12 cellular contexts compared by ENCODE assay signal in the genomic region with DNA sequence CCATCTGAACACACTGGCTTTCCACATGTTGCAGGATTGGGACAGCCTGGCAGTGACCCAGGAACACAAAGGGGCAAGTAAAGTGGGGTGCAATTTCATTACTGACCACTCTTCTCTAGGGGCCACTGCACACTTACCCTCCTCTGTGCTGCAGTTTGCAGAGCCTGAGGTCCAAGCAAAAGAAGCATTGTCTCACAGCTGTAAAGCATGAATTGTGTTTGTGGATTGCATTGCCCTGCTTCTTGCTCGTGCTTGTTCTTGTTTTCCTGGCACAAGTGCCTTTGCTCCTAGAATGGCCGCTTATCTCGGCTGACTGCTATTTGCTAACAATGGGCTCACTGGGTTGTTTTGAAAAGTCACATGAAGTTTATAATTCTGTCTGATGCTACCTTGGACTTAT.
A peak's percentile ranks its signal among the peaks of the same experiment; 100 is the strongest.
DNase-seq lines count a peak whose midpoint lies in the region; ATAC-seq, FAIRE-seq and TF ChIP-seq lines count a peak whose summit lies in the region.
"Had no signal": no experiment of that assay in that cellular context is flagged by ENCODE, and none has a peak within 500 bp of the region (broad histone marks: within the 10 kb centered on the region; RNA-seq: fewer than 3 reads in every experiment).

No MANE protein-coding gene starts in this region.

- H3K9me3 ChIP-seq in Panc1 (ENCODE audit: control insufficient read depth, insufficient read depth, low read depth, low read length) (no peaks in the 10 kb centered on the region), duodenal mucosa (ENCODE audit: control insufficient read depth in 1 of 2, low read length in 2 of 2) (no peaks in the 10 kb centered on the region), kidney (ENCODE audit: control insufficient read depth in 1 of 2, low read length in 2 of 2) (no peaks in the 10 kb centered on the region), gastrocnemius medialis (no peaks in the 10 kb centered on the region)

- in situ Hi-C loops in Panc1 (cut with HindIII; ENCODE audit: low pct_unique_long_range_greater_than_20kb, low sequenced_read_pairs) (no loop called here), gastrocnemius medialis (cut with MboI; ENCODE audit: low sequenced_read_pairs in 4 of 4) (no loop called here)

- CTCF ChIA-PET in Panc1 (lab: Charles Lee) = no interaction called here

- peaks cover 0 to 3% of the 10 kb centered on the region in 2 donors for H3K36me3 Mint-ChIP-seq in stimulated activated naive B cell treated with anti-CD40 and anti-IgM and Interleukin-4, amounts not matched to agents 10 μg/mL and 1 μg/mL and 100 μg/mL, for 72 hours
- H3K36me3 Mint-ChIP-seq: activated naive CD4-positive, alpha-beta T cell treated with anti-CD3 and anti-CD28 coated beads, Interleukin-2, amount 10 ng/mL, durations not matched to agents 7 days and 5 days had no signal

- no peak overlapping the region for H3K27ac Mint-ChIP-seq in stimulated activated naive B cell treated with anti-CD40 and anti-IgM and Interleukin-4, amounts not matched to agents 10 μg/mL and 1 μg/mL and 100 μg/mL, for 72 hours
- H3K27ac Mint-ChIP-seq: activated naive CD4-positive, alpha-beta T cell treated with anti-CD3 and anti-CD28 coated beads, Interleukin-2, amount 10 ng/mL, durations not matched to agents 7 days and 5 days had no signal

- H3K27me3 ChIP-seq in Panc1 (ENCODE audit: control insufficient read depth, insufficient read depth, low read length) (no peaks in the 10 kb centered on the region), duodenal mucosa (ENCODE audit: control insufficient read depth in 1 of 2, insufficient read depth in 2 of 2, low read length in 2 of 2) (no peaks in the 10 kb centered on the region), gastrocnemius medialis (no peaks in the 10 kb centered on the region)

- no peak for DNase-seq in Panc1 (ENCODE audit: low read depth, low spot score)
- no peak for DNase-seq in kidney
- DNase-seq in gastrocnemius medialis = no peak
- no peak for DNase-seq in NCI-H2227 treated with DMSO at 0.1 percent for 48 hours (lab: John Stamatoyannopoulos, UW)
- no peak for DNase-seq in NCI-H345 (lab: John Stamatoyannopoulos, UW)
- DNase-seq in stimulated activated naive B cell treated with anti-CD40 and anti-IgM and Interleukin-4, amounts not matched to agents 10 μg/mL and 1 μg/mL and 100 μg/mL, for 72 hours = no peak
- DNase-seq: activated naive CD4-positive, alpha-beta T cell treated with anti-CD3 and anti-CD28 coated beads, Interleukin-2, amount 10 ng/mL, durations not matched to agents 7 days and 5 days; NCI-H1048; occipital lobe; RPMI8226 had no signal

- TF ChIP-seq CTCF in Panc1 (IDR thresholded peaks at IDR 0.05) = no peak
- TF ChIP-seq CTCF in kidney (IDR thresholded peaks at IDR 0.05; ENCODE audit: borderline replicate concordance, extremely low read depth, insufficient read depth) = no peak
- no peak for TF ChIP-seq CTCF in gastrocnemius medialis (IDR thresholded peaks at IDR 0.05 in 4 of 5, conservative IDR thresholded peaks at IDR 0.05 in 1 of 5)

- TF ChIP-seq POLR2A in gastrocnemius medialis (IDR thresholded peaks at IDR 0.05) = no peak

- peaks cover 12 to 14% of the 10 kb centered on the region in 2 donors for H3K27me3 Mint-ChIP-seq in stimulated activated naive B cell treated with anti-CD40 and anti-IgM and Interleukin-4, amounts not matched to agents 10 μg/mL and 1 μg/mL and 100 μg/mL, for 72 hours
- H3K27me3 Mint-ChIP-seq: activated naive CD4-positive, alpha-beta T cell treated with anti-CD3 and anti-CD28 coated beads, Interleukin-2, amount 10 ng/mL, durations not matched to agents 7 days and 5 days had no signal

- H3K9me3 Mint-ChIP-seq in stimulated activated naive B cell treated with anti-CD40 and anti-IgM and Interleukin-4, amounts not matched to agents 10 μg/mL and 1 μg/mL and 100 μg/mL, for 72 hours = peaks cover 4 to 8% of the 10 kb centered on the region in 2 donors

- H3K27ac ChIP-seq in Panc1 (ENCODE audit: low read length) (peak overlapping the region; percentile 42; the same call in 1 of the 2 replicates), duodenal mucosa (ENCODE audit: low read depth, low read length) (peak overlapping the region; percentile 10), kidney (ENCODE audit: low read depth in 2 of 2, low read length in 2 of 2) (peak overlapping the region; percentile 94 to 98), gastrocnemius medialis (peak overlapping the region in 2 of 4 donors; percentile 43)

- 0 out of 2 replicates have a peak, but pooled peaks have one; percentile 32 for ATAC-seq in Panc1
- peak; percentile 13 to 45 for ATAC-seq in gastrocnemius medialis
- no peak for ATAC-seq in HG03175 (IDR thresholded peaks at IDR 0.05; ENCODE audit: unreplicated experiment)
- no peak for ATAC-seq in stimulated activated naive B cell treated with anti-CD40 and anti-IgM and Interleukin-4, amounts not matched to agents 10 μg/mL and 1 μg/mL and 100 μg/mL, for 72 hours (replicated peaks)

- intact Hi-C loops in Panc1 (cut with micrococcal nuclease; ENCODE audit: unreplicated experiment) (no loop called here), kidney (cut with DNase I) (no loop called here), gastrocnemius medialis (cut with DNase I; ENCODE audit: low total_unique reads) (no loop called here)

- FAIRE-seq in kidney (lab: Jason Lieb, UNC) = no peak

- H3K9ac ChIP-seq in duodenal mucosa (ENCODE audit: low read depth in 1 of 2, low read length in 2 of 2) = no peak overlapping the region
- H3K9ac ChIP-seq in kidney (ENCODE audit: low read length in 2 of 2) = peak overlapping the region; percentile 72 to 87

- BruUV-seq in Panc1 (replicated peaks; lab: Mats Ljungman, UMichigan) = no TSS peak

- H3K36me3 ChIP-seq in Panc1 (ENCODE audit: control insufficient read depth, insufficient read depth, low read length) (no peaks in the 10 kb centered on the region), duodenal mucosa (ENCODE audit: control insufficient read depth in 1 of 2, insufficient read depth in 2 of 2, low read length in 2 of 2) (no peaks in the 10 kb centered on the region), kidney (ENCODE audit: control insufficient read depth in 1 of 2, insufficient read depth in 2 of 2, low read length in 2 of 2) (no peaks in the 10 kb centered on the region), gastrocnemius medialis (no peaks in the 10 kb centered on the region)

- H3K4me3 ChIP-seq in Panc1 (ENCODE audit: low read depth in 2 of 2, low read length in 2 of 2) = peak overlapping the region in 1 of 2 experiments; percentile 31; a peak in 2 of 4 replicates
- no peak overlapping the region for H3K4me3 ChIP-seq in duodenal mucosa (ENCODE audit: low read depth in 1 of 2, low read length in 2 of 2)
- H3K4me3 ChIP-seq in kidney (ENCODE audit: low read length in 2 of 2) = peak overlapping the region; percentile 49 to 86
- H3K4me3 ChIP-seq in gastrocnemius medialis = no peak overlapping the region

- peaks cover 4% of the 10 kb centered on the region for H3K4me1 ChIP-seq in Panc1 (ENCODE audit: control insufficient read depth, insufficient read depth, low read length)
- peaks cover 16 to 28% of the 10 kb centered on the region in 2 donors for H3K4me1 ChIP-seq in duodenal mucosa (ENCODE audit: control insufficient read depth in 1 of 2, insufficient read depth in 2 of 2, low read length in 2 of 2)
- peaks cover 36 to 67% of the 10 kb centered on the region in 2 donors for H3K4me1 ChIP-seq in kidney (ENCODE audit: control insufficient read depth in 1 of 2, insufficient read depth in 1 of 2, low read depth in 1 of 2, low read length in 2 of 2)
- peaks cover 16 to 20% of the 10 kb centered on the region in 2 donors for H3K4me1 ChIP-seq in gastrocnemius medialis

- peaks cover 2 to 5% of the 10 kb centered on the region in 2 donors for H3K4me1 Mint-ChIP-seq in stimulated activated naive B cell treated with anti-CD40 and anti-IgM and Interleukin-4, amounts not matched to agents 10 μg/mL and 1 μg/mL and 100 μg/mL, for 72 hours
- H3K4me1 Mint-ChIP-seq: activated naive CD4-positive, alpha-beta T cell treated with anti-CD3 and anti-CD28 coated beads, Interleukin-2, amount 10 ng/mL, durations not matched to agents 7 days and 5 days had no signal

- POLR2A ChIA-PET in Panc1 (lab: Charles Lee) = no interaction called here

- no peak overlapping the region for H3K4me3 Mint-ChIP-seq in stimulated activated naive B cell treated with anti-CD40 and anti-IgM and Interleukin-4, amounts not matched to agents 10 μg/mL and 1 μg/mL and 100 μg/mL, for 72 hours
- H3K4me3 Mint-ChIP-seq: activated naive CD4-positive, alpha-beta T cell treated with anti-CD3 and anti-CD28 coated beads, Interleukin-2, amount 10 ng/mL, durations not matched to agents 7 days and 5 days had no signal

Comparison
In these comparisons a context has a peak if more than half of its experiments do, and no peak if none do; other contexts are left out.
1. ATAC-seq: peak in Panc1 (single experiment) and gastrocnemius medialis (2 of 2); none in HG03175 (single experiment) and stimulated activated naive B cell treated with anti-CD40 and anti-IgM and Interleukin-4, amounts not matched to agents 10 μg/mL and 1 μg/mL and 100 μg/mL, for 72 hours (0 of 2).
2. H3K4me3 ChIP-seq: peak in kidney (2 of 2); none in duodenal mucosa (0 of 2) and gastrocnemius medialis (0 of 4).
3. H3K9ac ChIP-seq: peak in kidney (2 of 2); none in duodenal mucosa (0 of 2).